15 cellular contexts compared by ENCODE assay signal in genomic region chr11:15236514-15236913, GRCh38.
"Had no signal": no experiment of that assay in that cellular context is flagged by ENCODE, and none has a peak within 500 bp of the region (broad histone marks: within the 10 kb centered on the region; RNA-seq: fewer than 3 reads in every experiment).

No MANE protein-coding gene starts in this region.

- H3K4me3 ChIP-seq: gastrocnemius medialis, spleen, upper lobe of right lung had no signal

- H3K4me1 ChIP-seq: gastrocnemius medialis, spleen, upper lobe of right lung had no signal

- DNase-seq: activated CD4-positive, alpha-beta memory T cell treated with anti-CD3 and anti-CD28 coated beads, Interleukin-2, amount 10 ng/mL, durations not matched to agents 7 days and 5 days; activated CD4-positive, alpha-beta T cell treated with anti-CD3 and anti-CD28 coated beads for 48 hours; activated CD4-positive, CD25-positive, alpha-beta regulatory T cell; activated CD8-positive, alpha-beta memory T cell treated with anti-CD3 and anti-CD28 coated beads, Interleukin-2, amount 10 ng/mL, durations not matched to agents 7 days and 5 days; cerebellar nuclear complex; effector CD4-positive, alpha-beta T cell; gastrocnemius medialis; head of caudate nucleus; immature natural killer cell; mesenchymal stem cell; naive thymus-derived CD4-positive, alpha-beta T cell; spleen; stimulated activated CD8-positive, alpha-beta memory T cell treated with anti-CD3 and anti-CD28 coated beads, Interleukin-4, amount 100 ng/mL, for 48 hours; stimulated activated naive CD4-positive, alpha-beta T cell; upper lobe of right lung had no signal

- H3K27ac ChIP-seq: gastrocnemius medialis, spleen, upper lobe of right lung had no signal

- H3K9me3 ChIP-seq: gastrocnemius medialis, spleen, upper lobe of right lung had no signal

- H3K27me3 ChIP-seq: gastrocnemius medialis, upper lobe of right lung had no signal

- H3K36me3 ChIP-seq: gastrocnemius medialis, spleen, upper lobe of right lung had no signal
